Comparison of ENCODE assay signal across 14 cellular contexts in genomic region chr19:35110974-35111373, GRCh38. TPM values are rescaled to one million over a fixed set of nuclear protein-coding genes. Genes with fewer than 3 reads are reported as not detected.
"Had no signal": no experiment of that assay in that cellular context is flagged by ENCODE, and none has a peak within 500 bp of the region (broad histone marks: within the 10 kb centered on the region; RNA-seq: fewer than 3 reads in every experiment).

No MANE protein-coding gene starts in this region.

- H3K27ac ChIP-seq: heart right ventricle, left ventricle myocardium inferior, transverse colon had no signal

- H3K27me3 ChIP-seq: transverse colon had no signal

- H3K9me3 ChIP-seq: heart right ventricle, left ventricle myocardium inferior, transverse colon had no signal

- H3K36me3 ChIP-seq: heart right ventricle, left ventricle myocardium inferior, transverse colon had no signal

- H3K4me3 ChIP-seq: heart right ventricle, left ventricle myocardium inferior, transverse colon had no signal

- DNase-seq: activated CD4-positive, alpha-beta memory T cell treated with anti-CD3 and anti-CD28 coated beads, Interleukin-2, amount 10 ng/mL, durations not matched to agents 7 days and 5 days; activated CD4-positive, alpha-beta T cell treated with anti-CD3 and anti-CD28 coated beads for 36 hours; activated CD8-positive, alpha-beta memory T cell treated with anti-CD3 and anti-CD28 coated beads, Interleukin-2, amount 50 U/mL, for 4 hours; activated naive CD8-positive, alpha-beta T cell treated with anti-CD3 and anti-CD28 coated beads, Interleukin-2, amount 10 ng/mL, durations not matched to agents 7 days and 5 days; aorta; heart right ventricle; left ventricle myocardium inferior; stimulated activated CD4-positive, alpha-beta T cell treated with anti-CD3 and anti-CD28 coated beads, Interleukin-15, amount 100 ng/mL, for 24 hours; stimulated activated CD4-positive, alpha-beta T cell treated with anti-CD3 and anti-CD28 coated beads, Interleukin-4, amount 100 ng/mL, for 24 hours; transverse colon had no signal

RNA-seq across cellular contexts. Expression of gene FXYD3, which starts 4.6 kb away (rescaled TPM):
- total RNA-seq: activated CD4-positive, alpha-beta memory T cell treated with anti-CD3 and anti-CD28 coated beads, Interleukin-2, amount 10 ng/mL, durations not matched to agents 7 days and 5 days; activated CD4-positive, alpha-beta T cell treated with anti-CD3 and anti-CD28 coated beads for 36 hours; activated naive CD8-positive, alpha-beta T cell treated with anti-CD3 and anti-CD28 coated beads, Interleukin-2, amount 10 ng/mL, durations not matched to agents 7 days and 5 days; chondrocyte; frontal cortex; osteocyte had no signal

RNA-seq across cellular contexts. Expression of gene LGI4, which starts 23.9 kb away (rescaled TPM):
- total RNA-seq: bronchial epithelial cell had no signal

RNA-seq across cellular contexts. Expression of gene FXYD1, which starts 27.6 kb away (rescaled TPM):
- total RNA-seq: activated naive CD8-positive, alpha-beta T cell treated with anti-CD3 and anti-CD28 coated beads, Interleukin-2, amount 10 ng/mL, durations not matched to agents 7 days and 5 days; bronchial epithelial cell; frontal cortex had no signal

RNA-seq across cellular contexts. Expression of gene FXYD7, which starts 32.1 kb away (rescaled TPM):
- total RNA-seq: bronchial epithelial cell, chondrocyte, left ventricle myocardium inferior, osteocyte, transverse colon had no signal

RNA-seq across cellular contexts. Expression of gene FXYD5, which starts 43.6 kb away (rescaled TPM):
- total RNA-seq: frontal cortex had no signal
